Comparison of ENCODE assay signal across 9 cellular contexts in the genomic region with DNA sequence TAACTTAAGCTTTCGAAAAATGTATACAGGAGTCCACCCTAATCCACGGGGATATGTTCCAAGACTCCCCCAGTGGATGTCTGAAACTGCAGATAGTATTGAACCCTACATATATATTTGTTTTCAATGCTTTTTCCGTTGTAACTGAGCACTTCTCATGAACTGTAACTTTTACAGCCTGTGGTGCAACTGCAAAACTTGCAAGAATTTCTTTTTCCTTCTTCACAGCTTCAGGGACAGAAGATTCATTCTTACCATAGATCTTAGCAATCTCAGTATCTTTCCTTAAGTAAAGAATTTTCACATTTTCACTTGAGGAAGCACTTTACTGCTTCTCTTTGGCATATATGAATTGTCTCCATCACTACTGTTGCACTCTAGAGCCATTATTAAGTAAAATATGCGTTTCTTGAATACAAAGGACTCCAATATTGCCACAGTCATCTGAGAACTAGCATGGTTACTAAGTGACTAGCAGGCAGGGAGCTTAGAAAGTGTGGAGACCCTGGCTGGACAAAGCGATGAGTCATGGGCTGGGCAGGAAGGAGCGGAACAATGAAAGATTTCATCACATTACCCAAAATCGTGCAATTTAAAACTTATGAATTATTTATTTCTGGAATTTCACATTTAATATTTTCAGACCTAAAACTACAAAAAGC. TPM values are rescaled to one million over a fixed set of nuclear protein-coding genes. Genes with fewer than 3 reads are reported as not detected.
DNase-seq lines count a peak whose midpoint lies in the region; ATAC-seq and TF ChIP-seq lines count a peak whose summit lies in the region.
"Had no signal": no experiment of that assay in that cellular context is flagged by ENCODE, and none has a peak within 500 bp of the region (broad histone marks: within the 10 kb centered on the region; RNA-seq: fewer than 3 reads in every experiment).

No MANE protein-coding gene starts in this region.

- no peaks in the 10 kb centered on the region for H4K20me1 ChIP-seq in PC-9 (ENCODE audit: insufficient read depth)

- H3K79me2 ChIP-seq in PC-9 (ENCODE audit: low read depth): no peaks in the 10 kb centered on the region

- H3F3A ChIP-seq in PC-9 (ENCODE audit: insufficient read depth, low read depth): no peaks in the 10 kb centered on the region

- CTCF ChIA-PET in PC-9 (lab: Charles Lee): no interaction called here

- no peak overlapping the region for H3K4me2 ChIP-seq in PC-9

- peaks cover 12% of the 10 kb centered on the region for H3K9me3 ChIP-seq in PC-9 (ENCODE audit: insufficient read depth, low read depth)
- H3K9me3 ChIP-seq in effector memory CD4-positive, alpha-beta T cell (ENCODE audit: control insufficient read depth, low read length): no peaks in the 10 kb centered on the region

- TF ChIP-seq CTCF in PC-9 (conservative IDR thresholded peaks at IDR 0.05): no peak
- no peak for TF ChIP-seq CTCF in omental fat pad (IDR thresholded peaks at IDR 0.05)

- DNase-seq in EL: peak; percentile 85
- DNase-seq in PC-9: peak; percentile 48 to 52
- DNase-seq in fibroblast of peridontal ligament (ENCODE audit: extremely low read depth): peak; percentile 84
- DNase-seq in omental fat pad (ENCODE audit: low spot score): no peak
- no peak for DNase-seq in effector memory CD4-positive, alpha-beta T cell
- no peak for DNase-seq in NCI-H345 treated with DMSO at 0.1 percent for 48 hours (lab: John Stamatoyannopoulos, UW; ENCODE audit: unreplicated experiment)
- no peak for DNase-seq in NCI-H526 (lab: John Stamatoyannopoulos, UW)
- no peak for DNase-seq in NCI-H1694 treated with DMSO at 0.1 percent for 48 hours (lab: John Stamatoyannopoulos, UW)
- DNase-seq: activated gamma-delta T cell had no signal

- H3K36me3 ChIP-seq in PC-9 (ENCODE audit: low read depth): no peaks in the 10 kb centered on the region
- no peaks in the 10 kb centered on the region for H3K36me3 ChIP-seq in effector memory CD4-positive, alpha-beta T cell (ENCODE audit: control insufficient read depth, insufficient read depth, low read length)

- H3K27me3 ChIP-seq in PC-9 (ENCODE audit: insufficient read depth, low read depth): no peaks in the 10 kb centered on the region
- no peaks in the 10 kb centered on the region for H3K27me3 ChIP-seq in effector memory CD4-positive, alpha-beta T cell (replicated peaks; ENCODE audit: control insufficient read depth, insufficient read depth, low read length, poor library complexity, severe bottlenecking)

- ATAC-seq in omental fat pad (ENCODE audit: low FRiP score): peak; percentile 37

- intact Hi-C loops in PC-9 (cut with micrococcal nuclease; ENCODE audit: unreplicated experiment): no loop called here

- no peak overlapping the region for H2AFZ ChIP-seq in PC-9

- H3K4me3 ChIP-seq in PC-9: no peak overlapping the region
- H3K4me3 ChIP-seq in effector memory CD4-positive, alpha-beta T cell (ENCODE audit: insufficient read depth, low read depth, low read length, poor library complexity, severe bottlenecking): no peak overlapping the region

- H3K4me1 ChIP-seq in PC-9 (replicated peaks; ENCODE audit: insufficient read depth): peaks cover 17% of the 10 kb centered on the region
- peaks cover 8% of the 10 kb centered on the region for H3K4me1 ChIP-seq in effector memory CD4-positive, alpha-beta T cell (ENCODE audit: control insufficient read depth, insufficient read depth, low read length, poor library complexity, severe bottlenecking)

- H3K27ac ChIP-seq in PC-9: no peak overlapping the region
- H3K27ac ChIP-seq in effector memory CD4-positive, alpha-beta T cell (ENCODE audit: insufficient read depth, low read length, poor library complexity, severe bottlenecking): no peak overlapping the region

- 0 out of 2 replicates have a peak, but pooled peaks cover 4% of the 10 kb centered on the region for H3K9me2 ChIP-seq in PC-9 (ENCODE audit: insufficient read depth)

- no TSS peak for BruUV-seq in PC-9 (replicated peaks; lab: Mats Ljungman, UMichigan)

- POLR2A ChIA-PET in PC-9 (lab: Charles Lee; ENCODE audit: unreplicated experiment): interaction anchor here (0.6 kb wide), 1 partner anchor 357 kb away, joined by 3 read pairs; no protein-coding TSS in a partner anchor

RNA-seq across cellular contexts. Expression of gene DPYD, which starts 14.1 kb away (rescaled TPM):
- total RNA-seq in PC-9 (2021): 20.0 and 24.1 TPM in 2 replicates
- 10 to 100 TPM; 52.5 to 86.4 (median 60.3) TPM for total RNA-seq in omental fat pad

Comparison
In these comparisons a context has a peak if more than half of its experiments do, and no peak if none do; other contexts are left out.
1. DNase-seq: peak in EL (single experiment), PC-9 (2 of 2) and fibroblast of peridontal ligament (single experiment); none in omental fat pad (single experiment), effector memory CD4-positive, alpha-beta T cell (0 of 3), NCI-H345 treated with DMSO at 0.1 percent for 48 hours (single experiment), NCI-H526 (0 of 2) and NCI-H1694 treated with DMSO at 0.1 percent for 48 hours (single experiment).